In the genomic region with DNA sequence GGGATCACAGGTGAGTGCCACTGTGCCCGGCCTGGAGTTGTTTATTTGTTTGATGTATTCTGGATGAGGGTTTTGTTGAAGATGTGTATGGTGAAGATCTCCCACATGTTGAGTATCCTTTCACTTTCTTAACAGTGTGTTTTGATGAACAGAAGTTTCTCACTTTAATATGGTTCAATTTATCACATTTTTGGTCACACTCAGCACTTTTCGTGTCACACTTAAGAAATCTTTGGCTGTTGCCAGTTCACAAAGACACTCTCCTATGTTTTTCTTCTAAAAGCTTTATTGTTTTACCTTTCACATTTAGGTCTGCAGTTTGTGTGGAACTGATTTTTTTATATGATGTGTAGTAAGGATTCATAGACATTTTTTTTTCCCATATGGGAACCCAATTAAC, we compare ENCODE assay signal across 3 cellular contexts.
TF ChIP-seq lines count a peak whose summit lies in the region.

No MANE protein-coding gene starts in this region.

TF ChIP-seq in A549, 52 proteins besides CTCF, POLR2A, EP300 and RAD21:
- TF ChIP-seq GATA3 (IDR thresholded peaks at IDR 0.05; ENCODE audit: borderline replicate concordance), result no peak
- peak; percentile 74 for TF ChIP-seq MAFK (IDR thresholded peaks at IDR 0.05; ENCODE audit: partially characterized antibody)

TF ChIP-seq in IMR-90, 13 proteins besides CTCF, POLR2A, EP300 and RAD21:
- peak; percentile 60 for TF ChIP-seq MAFK (IDR thresholded peaks at IDR 0.05; ENCODE audit: low read depth, low read length)
- TF ChIP-seq, protein P1, sequence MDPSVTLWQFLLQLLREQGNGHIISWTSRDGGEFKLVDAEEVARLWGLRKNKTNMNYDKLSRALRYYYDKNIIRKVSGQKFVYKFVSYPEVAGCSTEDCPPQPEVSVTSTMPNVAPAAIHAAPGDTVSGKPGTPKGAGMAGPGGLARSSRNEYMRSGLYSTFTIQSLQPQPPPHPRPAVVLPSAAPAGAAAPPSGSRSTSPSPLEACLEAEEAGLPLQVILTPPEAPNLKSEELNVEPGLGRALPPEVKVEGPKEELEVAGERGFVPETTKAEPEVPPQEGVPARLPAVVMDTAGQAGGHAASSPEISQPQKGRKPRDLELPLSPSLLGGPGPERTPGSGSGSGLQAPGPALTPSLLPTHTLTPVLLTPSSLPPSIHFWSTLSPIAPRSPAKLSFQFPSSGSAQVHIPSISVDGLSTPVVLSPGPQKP (IDR thresholded peaks at IDR 0.05; ENCODE audit: borderline replicate concordance, low read depth, low read length), result no peak
- TF ChIP-seq BHLHE40 (IDR thresholded peaks at IDR 0.05; ENCODE audit: low read depth, low read length), result no peak

TF ChIP-seq in K562, 482 proteins besides CTCF, POLR2A, EP300 and RAD21:
- TF ChIP-seq ZNF41 (CRISPR knock-in tag; conservative IDR thresholded peaks at IDR 0.05) (no peak), MAFF (IDR thresholded peaks at IDR 0.05; ENCODE audit: low read length) (0 out of 2 replicates have a peak, but pooled peaks have one; percentile 13), ZNF316 (IDR thresholded peaks at IDR 0.05) (peak; percentile 58; the same call in 1 of the 2 replicates), C11orf30 (IDR thresholded peaks at IDR 0.05; ENCODE audit: low read depth) (peak; percentile 27; the same call in 1 of the 2 replicates), RBBP5 (IDR thresholded peaks at IDR 0.05; ENCODE audit: borderline replicate concordance, insufficient read depth, low read length, poor library complexity, severe bottlenecking) (no peak)
